ENCODE assay signal across 27 cellular contexts in the genomic region with DNA sequence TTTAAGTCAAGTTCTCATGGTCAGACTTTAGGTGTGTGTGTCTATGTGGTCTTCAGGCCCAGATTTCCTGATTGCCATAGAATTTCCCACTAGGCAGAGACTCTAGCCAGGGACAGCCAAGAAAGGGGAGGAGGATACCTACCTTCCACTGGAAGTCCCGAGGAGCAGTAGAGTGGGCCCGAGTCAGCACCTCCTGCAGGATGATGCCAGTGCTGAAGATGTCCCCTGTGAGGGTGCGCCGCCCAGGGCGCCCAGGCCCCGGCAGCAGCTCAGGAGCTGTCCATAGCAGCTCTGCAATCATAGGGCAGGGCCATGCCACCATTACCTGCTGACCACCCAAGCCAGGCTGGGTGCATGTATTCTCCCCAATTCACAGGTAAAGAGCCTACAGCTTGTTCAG. TPM values are rescaled to one million over a fixed set of nuclear protein-coding genes. Genes with fewer than 3 reads are reported as not detected.
"Had no signal": no experiment of that assay in that cellular context is flagged by ENCODE, and none has a peak within 500 bp of the region (broad histone marks: within the 10 kb centered on the region; RNA-seq: fewer than 3 reads in every experiment).

No MANE protein-coding gene starts in this region.

- H3K36me3 ChIP-seq: ovary, right lobe of liver, sigmoid colon, stomach, thoracic aorta, thyroid gland, tibial nerve, upper lobe of left lung, vagina had no signal

- H3K9ac ChIP-seq: parathyroid adenoma had no signal

- H3K9me3 Mint-ChIP-seq: naive thymus-derived CD4-positive, alpha-beta T cell; natural killer cell; nephron; stimulated activated effector memory CD8-positive, alpha-beta T cell treated with anti-CD3 and anti-CD28 coated beads, Interleukin-12 subunit alpha, Interleukin-12 subunit beta, amount 100 ng/mL, for 72 hours; stimulated activated naive B cell treated with anti-CD40 and anti-IgM and Interleukin-4, amounts not matched to agents 10 μg/mL and 1 μg/mL and 100 μg/mL, for 72 hours; stimulated activated naive CD8-positive, alpha-beta T cell treated with anti-CD3 and anti-CD28 coated beads, Interleukin-15, Interleukin-2, amounts not matched to agents 100 ng/mL and 50 ng/mL, for 24 hours had no signal

- H3K4me1 ChIP-seq: parathyroid adenoma, psoas muscle, right lobe of liver, sigmoid colon, stomach, thyroid gland, tibial nerve, upper lobe of left lung had no signal

- H2AFZ ChIP-seq: parathyroid adenoma had no signal

- H3K27ac Mint-ChIP-seq: naive thymus-derived CD4-positive, alpha-beta T cell; natural killer cell; nephron; progenitor cell of endocrine pancreas; stimulated activated effector memory CD8-positive, alpha-beta T cell treated with anti-CD3 and anti-CD28 coated beads, Interleukin-12 subunit alpha, Interleukin-12 subunit beta, amount 100 ng/mL, for 72 hours; stimulated activated naive B cell treated with anti-CD40 and anti-IgM and Interleukin-4, amounts not matched to agents 10 μg/mL and 1 μg/mL and 100 μg/mL, for 72 hours; stimulated activated naive CD8-positive, alpha-beta T cell treated with anti-CD3 and anti-CD28 coated beads, Interleukin-15, Interleukin-2, amounts not matched to agents 100 ng/mL and 50 ng/mL, for 24 hours had no signal

- H3K9me3 ChIP-seq: ovary, psoas muscle, right lobe of liver, sigmoid colon, stomach, thoracic aorta, thyroid gland, tibial nerve, upper lobe of left lung, vagina had no signal

- H3K27me3 ChIP-seq: ovary, right lobe of liver, sigmoid colon, thyroid gland, tibial nerve, upper lobe of left lung, vagina had no signal

- DNase-seq: naive thymus-derived CD4-positive, alpha-beta T cell; natural killer cell; occipital lobe; right cardiac atrium; right lobe of liver; sigmoid colon; small intestine; stimulated activated CD4-positive, alpha-beta T cell treated with anti-CD3 and anti-CD28 coated beads, Interleukin-15, amount 100 ng/mL, for 24 hours; stimulated activated CD4-positive, alpha-beta T cell treated with anti-CD3 and anti-CD28 coated beads, Interleukin-2, amount 100 ng/mL, for 24 hours; stimulated activated CD4-positive, alpha-beta T cell treated with anti-CD3 and anti-CD28 coated beads, Interleukin-2, amount 100 ng/mL, for 48 hours; stimulated activated CD4-positive, alpha-beta T cell treated with anti-CD3 and anti-CD28 coated beads, Interleukin-4, amount 100 ng/mL, for 24 hours; stimulated activated naive B cell treated with anti-CD40 and anti-IgM and Interleukin-4, amounts not matched to agents 10 μg/mL and 1 μg/mL and 100 μg/mL, for 72 hours; stimulated activated naive CD4-positive, alpha-beta T cell treated with Interleukin-2 at 50 U/mL for 16 hours; stomach; thyroid gland; trophoblast cell; upper lobe of left lung had no signal

- H3K4me3 Mint-ChIP-seq: naive thymus-derived CD4-positive, alpha-beta T cell; natural killer cell; nephron; stimulated activated effector memory CD8-positive, alpha-beta T cell treated with anti-CD3 and anti-CD28 coated beads, Interleukin-12 subunit alpha, Interleukin-12 subunit beta, amount 100 ng/mL, for 72 hours; stimulated activated naive B cell treated with anti-CD40 and anti-IgM and Interleukin-4, amounts not matched to agents 10 μg/mL and 1 μg/mL and 100 μg/mL, for 72 hours; stimulated activated naive CD8-positive, alpha-beta T cell treated with anti-CD3 and anti-CD28 coated beads, Interleukin-15, Interleukin-2, amounts not matched to agents 100 ng/mL and 50 ng/mL, for 24 hours had no signal

- H3K36me3 Mint-ChIP-seq: naive thymus-derived CD4-positive, alpha-beta T cell; natural killer cell; stimulated activated effector memory CD8-positive, alpha-beta T cell treated with anti-CD3 and anti-CD28 coated beads, Interleukin-12 subunit alpha, Interleukin-12 subunit beta, amount 100 ng/mL, for 72 hours; stimulated activated naive B cell treated with anti-CD40 and anti-IgM and Interleukin-4, amounts not matched to agents 10 μg/mL and 1 μg/mL and 100 μg/mL, for 72 hours had no signal

- H3K4me1 Mint-ChIP-seq: natural killer cell; stimulated activated effector memory CD8-positive, alpha-beta T cell treated with anti-CD3 and anti-CD28 coated beads, Interleukin-12 subunit alpha, Interleukin-12 subunit beta, amount 100 ng/mL, for 72 hours; stimulated activated naive B cell treated with anti-CD40 and anti-IgM and Interleukin-4, amounts not matched to agents 10 μg/mL and 1 μg/mL and 100 μg/mL, for 72 hours had no signal

- H3K79me2 ChIP-seq: parathyroid adenoma had no signal

- H3K27ac ChIP-seq: ovary, parathyroid adenoma, psoas muscle, right lobe of liver, sigmoid colon, stomach, thoracic aorta, thyroid gland, tibial nerve, upper lobe of left lung had no signal

- H3K4me3 ChIP-seq: ovary, psoas muscle, right lobe of liver, sigmoid colon, stomach, thoracic aorta, thyroid gland, tibial nerve, upper lobe of left lung, vagina had no signal

RNA-seq across cellular contexts. Expression of a gene that starts 41.6 kb away (rescaled TPM):
- polyA plus RNA-seq: naive thymus-derived CD4-positive, alpha-beta T cell had no signal
